ENCODE assay signal across 26 cellular contexts in genomic region chr19:16831531-16831930, GRCh38. TPM values are rescaled to one million over a fixed set of nuclear protein-coding genes. Genes with fewer than 3 reads are reported as not detected.
DNase-seq lines count a peak whose midpoint lies in the region; ATAC-seq, FAIRE-seq and TF ChIP-seq lines count a peak whose summit lies in the region.
"Had no signal": no experiment of that assay in that cellular context is flagged by ENCODE, and none has a peak within 500 bp of the region (broad histone marks: within the 10 kb centered on the region; RNA-seq: fewer than 3 reads in every experiment).

No MANE protein-coding gene starts in this region.

- no peak for TF ChIP-seq CTCF in H9 (conservative IDR thresholded peaks at IDR 0.05)
- no peak for TF ChIP-seq CTCF in astrocyte (IDR thresholded peaks at IDR 0.05; ENCODE audit: insufficient read depth, low read depth, low read length)
- no peak for TF ChIP-seq CTCF in nephron progenitor cell (IDR thresholded peaks at IDR 0.05)

- H2BK120ac ChIP-seq in H9 (ENCODE audit: low read depth, low read length, poor library complexity, severe bottlenecking), result no peak overlapping the region
- no peak overlapping the region for H2BK120ac ChIP-seq in mesenchymal stem cell (ENCODE audit: low read depth, low read length)

- H3K36me3 Mint-ChIP-seq in activated CD4-positive, alpha-beta T cell treated with anti-CD3 and anti-CD28 coated beads for 36 hours (ENCODE audit: low read depth), result peaks cover 33% of the 10 kb centered on the region
- H3K36me3 Mint-ChIP-seq in H9 (ENCODE audit: insufficient read depth in 1 of 3, low read depth in 3 of 3) (peaks cover 28 to 52% (median 52%) of the 10 kb centered on the region in 3 experiments), astrocyte (ENCODE audit: low read depth, unreplicated experiment) (peaks cover 21% of the 10 kb centered on the region), nephron progenitor cell (ENCODE audit: low read depth) (peaks cover 40% of the 10 kb centered on the region)

- H4K5ac ChIP-seq in H9 (ENCODE audit: insufficient read length, low read depth, low read length), result no peak overlapping the region

- H2BK20ac ChIP-seq in H9 (ENCODE audit: low read depth, low read length, poor library complexity, severe bottlenecking), result no peak overlapping the region

- H2AK5ac ChIP-seq in H9 (ENCODE audit: insufficient read length, low read length), result no peak overlapping the region
- no peak overlapping the region for H2AK5ac ChIP-seq in mesenchymal stem cell (ENCODE audit: low read length, severe bottlenecking)

- H2AFZ ChIP-seq in H9 (ENCODE audit: low read length) (no peak overlapping the region), astrocyte (ENCODE audit: low read depth, low read length) (no peak overlapping the region), mesenchymal stem cell (ENCODE audit: low read depth, low read length) (no peak overlapping the region)

- H4K20me1 ChIP-seq in H9 (ENCODE audit: control insufficient read depth, insufficient read depth, insufficient read length) (no peaks in the 10 kb centered on the region), astrocyte (ENCODE audit: insufficient read depth, low read length) (peaks cover 49% of the 10 kb centered on the region)

- no peaks in the 10 kb centered on the region for H3K9me3 ChIP-seq in H9 (ENCODE audit: control insufficient read depth, low read depth, low read length)
- H3K9me3 ChIP-seq in astrocyte (ENCODE audit: insufficient read depth, low read depth, low read length), result no peaks in the 10 kb centered on the region
- no peaks in the 10 kb centered on the region for H3K9me3 ChIP-seq in SJCRH30 (replicated peaks)
- no peaks in the 10 kb centered on the region for H3K9me3 ChIP-seq in mesenchymal stem cell (ENCODE audit: control insufficient read depth, low read length)
- H3K9me3 ChIP-seq: gastrocnemius medialis, Peyer's patch, spleen, uterus had no signal

- H3K36me3 ChIP-seq in astrocyte (ENCODE audit: insufficient read depth, low read length), result peaks cover 27% of the 10 kb centered on the region
- peaks cover 38% of the 10 kb centered on the region for H3K36me3 ChIP-seq in SJCRH30
- peaks cover 40 to 47% of the 10 kb centered on the region in 2 experiments for H3K36me3 ChIP-seq in mesenchymal stem cell (ENCODE audit: control insufficient read depth in 1 of 2, insufficient read depth in 2 of 2, low read depth in 1 of 2, low read length in 2 of 2)
- H3K36me3 ChIP-seq: uterus had no signal

- H4K91ac ChIP-seq in H9 (ENCODE audit: insufficient read length, low read depth, low read length), result no peak overlapping the region
- no peak overlapping the region for H4K91ac ChIP-seq in mesenchymal stem cell (ENCODE audit: low read length)

- in situ Hi-C loops in ACHN (cut with HindIII; ENCODE audit: low pct_ligation_motif_present, low pct_unique_long_range_greater_than_20kb, low sequenced_read_pairs), result no loop called here

- no CpG with 5 or more reads among the region's 9 CpGs for WGBS in H9 (ENCODE audit: extremely low coverage, insufficient read length, low lambda C conversion rate)
- over 99% methylated on average over 9 of the region's 9 CpGs for WGBS in mesenchymal stem cell

- H3K4ac ChIP-seq in H9 (ENCODE audit: low read depth, low read length) (no peak overlapping the region), mesenchymal stem cell (ENCODE audit: low read depth in 1 of 2, low read length in 2 of 2) (no peak overlapping the region)

- peaks cover 9% of the 10 kb centered on the region for H3K79me1 ChIP-seq in H9 (ENCODE audit: insufficient read depth, low read depth, low read length, poor library complexity, severe bottlenecking)
- peaks cover 27% of the 10 kb centered on the region for H3K79me1 ChIP-seq in mesenchymal stem cell (replicated peaks; ENCODE audit: low read length, poor library complexity, severe bottlenecking)

- intact Hi-C loops in activated CD4-positive, alpha-beta T cell treated with anti-CD3 and anti-CD28 coated beads for 36 hours (cut with DNase I, micrococcal nuclease), result no loop called here

- H3K9ac ChIP-seq in H9 (ENCODE audit: extremely low read depth, insufficient read length, low read length), result no peak overlapping the region
- H3K9ac ChIP-seq in astrocyte (ENCODE audit: low read length), result no peak overlapping the region
- no peak overlapping the region for H3K9ac ChIP-seq in mesenchymal stem cell (ENCODE audit: low read length)

- H3K9me3 Mint-ChIP-seq in activated CD4-positive, alpha-beta T cell treated with anti-CD3 and anti-CD28 coated beads for 36 hours (ENCODE audit: low read depth), result no peaks in the 10 kb centered on the region
- no peaks in the 10 kb centered on the region; a peak in 1 of 5 replicates for H3K9me3 Mint-ChIP-seq in H9
- peaks cover 6% of the 10 kb centered on the region for H3K9me3 Mint-ChIP-seq in astrocyte (ENCODE audit: unreplicated experiment)
- peaks cover 10% of the 10 kb centered on the region for H3K9me3 Mint-ChIP-seq in nephron progenitor cell

- DNase-seq in activated CD4-positive, alpha-beta T cell treated with anti-CD3 and anti-CD28 coated beads for 36 hours, result no peak
- no peak for DNase-seq in activated CD4-positive, alpha-beta T cell treated with anti-CD3 and anti-CD28 coated beads, Interleukin-2, amount 50 U/mL, for 1 hour
- DNase-seq in H9 (no peak), astrocyte (ENCODE audit: low read depth) (no peak), nephron progenitor cell (no peak), ACHN (no peak), SJCRH30 (no peak), mesenchymal stem cell (no peak)
- DNase-seq: activated gamma-delta T cell; effector CD8-positive, alpha-beta T cell; gastrocnemius medialis; mammary epithelial cell; NCI-H1105 treated with DMSO at 0.1 percent for 48 hours; NCI-H2081; NCI-H446 treated with DMSO at 0.1 percent for 48 hours; Peyer's patch; spleen; T1000; uterus had no signal

- no peak overlapping the region for H3T11ph ChIP-seq in H9 (ENCODE audit: low read length)

- H2BK15ac ChIP-seq in H9 (ENCODE audit: low read depth, low read length) (no peak overlapping the region), mesenchymal stem cell (ENCODE audit: low read depth, poor library complexity, severe bottlenecking) (no peak overlapping the region)

- H3K27ac ChIP-seq in H9 (ENCODE audit: insufficient read length, low read depth, low read length), result no peak overlapping the region
- H3K27ac ChIP-seq in astrocyte (ENCODE audit: low read depth, low read length), result no peak overlapping the region
- no peak overlapping the region for H3K27ac ChIP-seq in SJCRH30
- H3K27ac ChIP-seq in mesenchymal stem cell (ENCODE audit: low read length, poor library complexity, severe bottlenecking), result no peak overlapping the region
- H3K27ac ChIP-seq: gastrocnemius medialis, Peyer's patch, spleen, uterus had no signal

- H3K23me2 ChIP-seq in H9 (ENCODE audit: insufficient read length, low read depth, low read length, poor library complexity, severe bottlenecking), result peaks cover 5% of the 10 kb centered on the region

- H3K4me3 Mint-ChIP-seq in activated CD4-positive, alpha-beta T cell treated with anti-CD3 and anti-CD28 coated beads for 36 hours, result no peak overlapping the region
- H3K4me3 Mint-ChIP-seq in H9 (peak overlapping the region; percentile 8 to 10; a peak in 2 of 5 replicates), astrocyte (ENCODE audit: unreplicated experiment) (peak overlapping the region; percentile 88), nephron progenitor cell (peak overlapping the region; percentile 64)

- H3K27me3 ChIP-seq in H9 (ENCODE audit: insufficient read depth, low read length) (no peaks in the 10 kb centered on the region), astrocyte (ENCODE audit: insufficient read depth, low read length) (no peaks in the 10 kb centered on the region), SJCRH30 (no peaks in the 10 kb centered on the region), mesenchymal stem cell (ENCODE audit: control insufficient read depth in 1 of 2, insufficient read depth in 1 of 2, low read length in 2 of 2) (no peaks in the 10 kb centered on the region)
- H3K27me3 ChIP-seq: gastrocnemius medialis, Peyer's patch, spleen, uterus had no signal

- POLR2A ChIA-PET in activated CD4-positive, alpha-beta T cell treated with anti-CD3 and anti-CD28 coated beads for 36 hours (lab: Charles Lee), result no interaction called here

- H3K14ac ChIP-seq in H9 (ENCODE audit: insufficient read depth, low read length) (no peak overlapping the region), mesenchymal stem cell (ENCODE audit: low read length in 2 of 2) (no peak overlapping the region)

- CTCF ChIA-PET in activated CD4-positive, alpha-beta T cell treated with anti-CD3 and anti-CD28 coated beads for 36 hours (lab: Charles Lee), result no interaction called here

- H3K27me3 Mint-ChIP-seq in activated CD4-positive, alpha-beta T cell treated with anti-CD3 and anti-CD28 coated beads for 36 hours, result peaks cover 7% of the 10 kb centered on the region
- peaks cover 5% of the 10 kb centered on the region for H3K27me3 Mint-ChIP-seq in H9 (ENCODE audit: low read depth)
- H3K27me3 Mint-ChIP-seq in astrocyte (ENCODE audit: low read depth, unreplicated experiment), result no peaks in the 10 kb centered on the region
- H3K27me3 Mint-ChIP-seq in nephron progenitor cell (ENCODE audit: low read depth, poor library complexity), result peaks cover 3% of the 10 kb centered on the region

- no peaks in the 10 kb centered on the region for H3K79me2 ChIP-seq in H9 (ENCODE audit: insufficient read depth, low read length)
- H3K79me2 ChIP-seq in astrocyte (ENCODE audit: insufficient read depth, low read length), result peaks cover 43% of the 10 kb centered on the region

- no peak overlapping the region for H3K56ac ChIP-seq in H9 (ENCODE audit: insufficient read length, low read depth, low read length)

- H3K4me1 Mint-ChIP-seq in activated CD4-positive, alpha-beta T cell treated with anti-CD3 and anti-CD28 coated beads for 36 hours, result peaks cover 40% of the 10 kb centered on the region
- peaks cover 18 to 19% of the 10 kb centered on the region in 2 experiments for H3K4me1 Mint-ChIP-seq in H9
- peaks cover 19% of the 10 kb centered on the region for H3K4me1 Mint-ChIP-seq in astrocyte (ENCODE audit: low read depth, unreplicated experiment)
- peaks cover 32% of the 10 kb centered on the region for H3K4me1 Mint-ChIP-seq in nephron progenitor cell

- ATAC-seq in activated CD4-positive, alpha-beta T cell treated with anti-CD3 and anti-CD28 coated beads for 36 hours, result no peak
- ATAC-seq: esophagus mucosa, gastrocnemius medialis had no signal

- H4K8ac ChIP-seq in H9 (replicated peaks; ENCODE audit: insufficient read length, low read depth, low read length) (no peak overlapping the region), mesenchymal stem cell (ENCODE audit: low read length) (no peak overlapping the region)

- H2BK5ac ChIP-seq in H9 (ENCODE audit: insufficient read length, low read length), result no peak overlapping the region
- H2BK5ac ChIP-seq in mesenchymal stem cell (ENCODE audit: low read depth, low read length, poor library complexity, severe bottlenecking), result no peak overlapping the region

- peak overlapping the region; percentile 33 for H3K27ac Mint-ChIP-seq in activated CD4-positive, alpha-beta T cell treated with anti-CD3 and anti-CD28 coated beads for 36 hours
- peak overlapping the region in 1 of 3 experiments; percentile 46; a peak in 1 of 7 replicates for H3K27ac Mint-ChIP-seq in H9
- peak overlapping the region; percentile 53 for H3K27ac Mint-ChIP-seq in astrocyte (ENCODE audit: unreplicated experiment)
- peak overlapping the region; percentile 3 for H3K27ac Mint-ChIP-seq in nephron progenitor cell

- H3K4me1 ChIP-seq in H9 (ENCODE audit: insufficient read depth, low read length) (no peaks in the 10 kb centered on the region; the same call in 1 of the 2 replicates), astrocyte (ENCODE audit: insufficient read depth, low read length) (peaks cover 19% of the 10 kb centered on the region), SJCRH30 (no peaks in the 10 kb centered on the region; the same call in none of the 2 replicates), mesenchymal stem cell (ENCODE audit: control insufficient read depth, insufficient read depth, low read depth, low read length) (peaks cover 14% of the 10 kb centered on the region)

- H3K4me2 ChIP-seq in H9 (ENCODE audit: insufficient read depth, insufficient read length, low read length) (no peak overlapping the region), astrocyte (ENCODE audit: low read length) (no peak overlapping the region), mesenchymal stem cell (ENCODE audit: low read length, poor library complexity, severe bottlenecking) (no peak overlapping the region)

- no peak overlapping the region for H3K23ac ChIP-seq in H9 (ENCODE audit: insufficient read length, low read depth, low read length)
- no peak overlapping the region for H3K23ac ChIP-seq in mesenchymal stem cell (ENCODE audit: low read length in 2 of 2)

- H2BK12ac ChIP-seq in H9 (ENCODE audit: insufficient read length, low read depth, low read length) (no peak overlapping the region), mesenchymal stem cell (ENCODE audit: low read length in 2 of 2) (no peak overlapping the region)

- no peak for FAIRE-seq in astrocyte (lab: Jason Lieb, UNC)
- FAIRE-seq: GM18507 had no signal

- no peak overlapping the region for H3K4me3 ChIP-seq in astrocyte (ENCODE audit: insufficient read depth, low read depth, low read length)
- no peak overlapping the region for H3K4me3 ChIP-seq in SJCRH30
- H3K4me3 ChIP-seq in mesenchymal stem cell (ENCODE audit: insufficient read depth in 1 of 2, low read depth in 1 of 2, low read length in 2 of 2), result no peak overlapping the region
- H3K4me3 ChIP-seq: gastrocnemius medialis, Peyer's patch, uterus had no signal

- no peak overlapping the region for H3K18ac ChIP-seq in H9 (ENCODE audit: insufficient read length, low read depth, low read length)
- H3K18ac ChIP-seq in mesenchymal stem cell (ENCODE audit: low read depth in 1 of 2, low read length in 2 of 2), result no peak overlapping the region

RNA-seq across cellular contexts. Expression of gene SIN3B, which starts 2.3 kb away (rescaled TPM):
- total RNA-seq in activated CD4-positive, alpha-beta T cell treated with anti-CD3 and anti-CD28 coated beads for 36 hours, result 10 to 100 TPM; 27.6 to 28.5 TPM
- 72.5 and 72.7 TPM in 2 replicates for total RNA-seq in H9 (2021)
- 79.8 and 86.1 TPM in 2 replicates for total RNA-seq in astrocyte
- 35.7 and 36.0 TPM in 2 replicates for total RNA-seq in SJCRH30 (2014; rRNA removed; shearing (Covaris generic))
- polyA plus RNA-seq in mesenchymal stem cell (2013, experiment 1 of 2), result 30.8 TPM
- 28.0 TPM for polyA plus RNA-seq in mesenchymal stem cell (2013, experiment 2 of 2)

RNA-seq across cellular contexts. Expression of gene F2RL3, which starts 57.3 kb away (rescaled TPM):
- total RNA-seq in activated CD4-positive, alpha-beta T cell treated with anti-CD3 and anti-CD28 coated beads for 36 hours, result not detected
- not detected in 2 replicates for total RNA-seq in H9 (2021)
- total RNA-seq in astrocyte, result not detected in 2 replicates
- total RNA-seq in SJCRH30 (2014; rRNA removed; shearing (Covaris generic)), result 0.20 and 0.47 TPM in 2 replicates
- 10.2 TPM for polyA plus RNA-seq in mesenchymal stem cell (2013, experiment 1 of 2)
- 9.7 TPM for polyA plus RNA-seq in mesenchymal stem cell (2013, experiment 2 of 2)
- total RNA-seq: A172, LHCN-M2, renal cortical epithelial cell had no signal
- polyA plus RNA-seq: BJ, neural cell had no signal
